ENCODE assay signal across 16 cellular contexts in genomic region chr9:6439051-6439703, GRCh38.
"Had no signal": no experiment of that assay in that cellular context is flagged by ENCODE, and none has a peak within 500 bp of the region (broad histone marks: within the 10 kb centered on the region; RNA-seq: fewer than 3 reads in every experiment).

No MANE protein-coding gene starts in this region.

- H3K4me3 ChIP-seq: dorsolateral prefrontal cortex, smooth muscle cell, upper lobe of left lung had no signal

- H3K4me3 Mint-ChIP-seq: activated CD8-positive, alpha-beta T cell treated with anti-CD3 and anti-CD28 coated beads for 36 hours; activated naive CD4-positive, alpha-beta T cell treated with anti-CD3 and anti-CD28 coated beads, Interleukin-2, amount 10 ng/mL, durations not matched to agents 7 days and 5 days; activated T-helper 17 cell treated with anti-CD3 and anti-CD28 coated beads, Interleukin-2, amount 50 U/mL, for 72 hours; stimulated activated memory B cell treated with anti-CD40 and anti-IgM and Interleukin-4, amounts not matched to agents 10 μg/mL and 1 μg/mL and 100 μg/mL, for 72 hours had no signal

- ATAC-seq: activated CD8-positive, alpha-beta T cell treated with anti-CD3 and anti-CD28 coated beads for 36 hours; activated T-helper 17 cell treated with anti-CD3 and anti-CD28 coated beads, Interleukin-2, amount 50 U/mL, for 72 hours; left ventricle myocardium superior; right cardiac atrium; stimulated activated memory B cell treated with anti-CD40 and anti-IgM and Interleukin-4, amounts not matched to agents 10 μg/mL and 1 μg/mL and 100 μg/mL, for 72 hours had no signal

- H3K27me3 ChIP-seq: dorsolateral prefrontal cortex, neutrophil, upper lobe of left lung had no signal

- H3K4me2 ChIP-seq: smooth muscle cell had no signal

- H3K36me3 ChIP-seq: neutrophil had no signal

- H3K9me3 ChIP-seq: neutrophil, upper lobe of left lung had no signal

- DNase-seq: activated CD4-positive, alpha-beta T cell treated with anti-CD3 and anti-CD28 coated beads for 4 hours; activated CD8-positive, alpha-beta T cell treated with anti-CD3 and anti-CD28 coated beads for 36 hours; activated naive CD4-positive, alpha-beta T cell treated with anti-CD3 and anti-CD28 coated beads, Interleukin-2, amount 10 ng/mL, durations not matched to agents 7 days and 5 days; amniotic stem cell; dorsolateral prefrontal cortex; left ventricle myocardium superior; mesendoderm; posterior cingulate gyrus; right cardiac atrium; Right ventricle myocardium superior; T1000; upper lobe of left lung had no signal

- H3K27ac Mint-ChIP-seq: activated naive CD4-positive, alpha-beta T cell treated with anti-CD3 and anti-CD28 coated beads, Interleukin-2, amount 10 ng/mL, durations not matched to agents 7 days and 5 days; activated T-helper 17 cell treated with anti-CD3 and anti-CD28 coated beads, Interleukin-2, amount 50 U/mL, for 72 hours; stimulated activated memory B cell treated with anti-CD40 and anti-IgM and Interleukin-4, amounts not matched to agents 10 μg/mL and 1 μg/mL and 100 μg/mL, for 72 hours had no signal

- H3K27ac ChIP-seq: neutrophil, upper lobe of left lung had no signal

- H3K9me3 Mint-ChIP-seq: activated CD8-positive, alpha-beta T cell treated with anti-CD3 and anti-CD28 coated beads for 36 hours; activated naive CD4-positive, alpha-beta T cell treated with anti-CD3 and anti-CD28 coated beads, Interleukin-2, amount 10 ng/mL, durations not matched to agents 7 days and 5 days; activated T-helper 17 cell treated with anti-CD3 and anti-CD28 coated beads, Interleukin-2, amount 50 U/mL, for 72 hours; stimulated activated memory B cell treated with anti-CD40 and anti-IgM and Interleukin-4, amounts not matched to agents 10 μg/mL and 1 μg/mL and 100 μg/mL, for 72 hours had no signal

- H3K27me3 Mint-ChIP-seq: activated CD8-positive, alpha-beta T cell treated with anti-CD3 and anti-CD28 coated beads for 36 hours; activated naive CD4-positive, alpha-beta T cell treated with anti-CD3 and anti-CD28 coated beads, Interleukin-2, amount 10 ng/mL, durations not matched to agents 7 days and 5 days; activated T-helper 17 cell treated with anti-CD3 and anti-CD28 coated beads, Interleukin-2, amount 50 U/mL, for 72 hours; stimulated activated memory B cell treated with anti-CD40 and anti-IgM and Interleukin-4, amounts not matched to agents 10 μg/mL and 1 μg/mL and 100 μg/mL, for 72 hours had no signal
